In the genomic region with DNA sequence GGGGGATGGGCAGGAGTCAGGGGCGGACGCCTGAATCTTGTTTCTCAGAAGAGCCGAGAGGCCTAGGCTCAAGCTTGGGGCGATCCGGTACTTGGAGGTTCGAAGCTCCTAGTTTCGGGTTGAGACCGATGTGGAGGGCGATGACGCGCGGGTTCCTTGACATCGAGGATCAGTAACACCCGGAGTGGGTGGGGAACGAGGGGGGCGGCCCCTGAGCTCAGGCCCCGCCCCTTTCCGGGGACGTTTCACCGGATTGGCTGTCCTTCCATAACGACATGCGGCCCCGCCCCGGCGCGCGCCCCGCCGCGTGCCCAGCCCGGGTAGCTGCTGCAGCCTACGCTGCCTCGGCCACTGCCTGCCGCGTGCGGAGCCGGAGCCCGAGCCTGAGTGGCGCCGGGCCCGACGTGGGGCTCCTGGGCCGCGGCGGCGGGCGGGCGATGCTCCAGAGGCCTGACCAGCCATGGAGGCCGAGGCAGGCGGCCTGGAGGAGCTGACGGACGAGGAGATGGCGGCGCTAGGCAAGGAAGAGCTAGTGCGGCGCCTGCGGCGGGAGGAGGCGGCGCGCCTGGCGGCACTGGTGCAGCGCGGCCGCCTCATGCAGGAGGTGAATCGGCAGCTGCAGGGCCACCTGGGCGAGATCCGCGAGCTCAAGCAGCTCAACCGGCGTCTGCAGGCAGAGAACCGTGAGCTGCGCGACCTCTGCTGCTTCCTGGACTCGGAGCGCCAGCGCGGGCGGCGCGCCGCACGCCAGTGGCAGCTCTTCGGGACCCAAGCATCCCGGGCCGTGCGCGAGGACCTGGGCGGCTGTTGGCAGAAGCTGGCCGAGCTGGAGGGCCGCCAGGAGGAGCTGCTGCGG, we compare ENCODE assay signal across 1 cellular context.
A peak's percentile ranks its signal among the peaks of the same experiment; 100 is the strongest.
TF ChIP-seq lines count a peak whose summit lies in the region.

A gene (plus strand): TSS at position 350 of the 856 bp plus-strand sequence. CDS start 111 bp downstream, at position 461.

TF ChIP-seq in HEK293, 187 proteins besides CTCF, POLR2A, EP300 and RAD21 (continued from another document):
- TF ChIP-seq, protein P1, sequence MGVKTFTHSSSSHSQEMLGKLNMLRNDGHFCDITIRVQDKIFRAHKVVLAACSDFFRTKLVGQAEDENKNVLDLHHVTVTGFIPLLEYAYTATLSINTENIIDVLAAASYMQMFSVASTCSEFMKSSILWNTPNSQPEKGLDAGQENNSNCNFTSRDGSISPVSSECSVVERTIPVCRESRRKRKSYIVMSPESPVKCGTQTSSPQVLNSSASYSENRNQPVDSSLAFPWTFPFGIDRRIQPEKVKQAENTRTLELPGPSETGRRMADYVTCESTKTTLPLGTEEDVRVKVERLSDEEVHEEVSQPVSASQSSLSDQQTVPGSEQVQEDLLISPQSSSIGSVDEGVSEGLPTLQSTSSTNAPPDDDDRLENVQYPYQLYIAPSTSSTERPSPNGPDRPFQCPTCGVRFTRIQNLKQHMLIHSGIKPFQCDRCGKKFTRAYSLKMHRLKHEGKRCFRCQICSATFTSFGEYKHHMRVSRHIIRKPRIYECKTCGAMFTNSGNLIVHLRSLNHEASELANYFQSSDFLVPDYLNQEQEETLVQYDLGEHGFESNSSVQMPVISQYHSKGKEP (tag by site-specific recombination; IDR thresholded peaks at IDR 0.05): peak; percentile 46; the same call in 1 of the 2 replicates
- TF ChIP-seq ZBTB17 (tag by site-specific recombination; IDR thresholded peaks at IDR 0.05) (peak; percentile 85), ZNF561 (tag by site-specific recombination; IDR thresholded peaks at IDR 0.05; ENCODE audit: borderline replicate concordance) (peak; percentile 35; the same call in 1 of the 2 replicates), ZNF768 (tag by site-specific recombination; IDR thresholded peaks at IDR 0.05) (no peak), ZFHX2 (tag by site-specific recombination; conservative IDR thresholded peaks at IDR 0.05) (peak; percentile 51), ZBTB8A (tag by site-specific recombination; IDR thresholded peaks at IDR 0.05) (peak; percentile 55), HOXC10 (CRISPR knock-in tag; IDR thresholded peaks at IDR 0.05) (peak; percentile 91; the same call in 1 of the 2 replicates), KLF8 (tag by site-specific recombination; IDR thresholded peaks at IDR 0.05) (peak; percentile 40; the same call in 1 of the 2 replicates), ZNF391 (tag by site-specific recombination; IDR thresholded peaks at IDR 0.05; ENCODE audit: borderline replicate concordance, low read depth) (peak; percentile 57; the same call in 1 of the 2 replicates), ZNF433 (tag by site-specific recombination; IDR thresholded peaks at IDR 0.05; ENCODE audit: low read depth) (no peak), ZNF623 (tag by site-specific recombination; IDR thresholded peaks at IDR 0.05) (no peak), ZNF529 (tag by site-specific recombination; IDR thresholded peaks at IDR 0.05; ENCODE audit: insufficient replicate concordance) (no peak), ZNF302 (tag by site-specific recombination; IDR thresholded peaks at IDR 0.05; ENCODE audit: low read depth) (no peak), KLF9 (tag by site-specific recombination; IDR thresholded peaks at IDR 0.05; ENCODE audit: low read depth) (peak; percentile 49; the same call in 1 of the 2 replicates), SP3 (tag by site-specific recombination; IDR thresholded peaks at IDR 0.05) (peak; percentile 77), ZNF335 (tag by site-specific recombination; conservative IDR thresholded peaks at IDR 0.05) (peak; percentile 60), ZSCAN30 (tag by site-specific recombination; IDR thresholded peaks at IDR 0.05) (peak; percentile 54; the same call in 1 of the 2 replicates), YY1 (tag by site-specific recombination; IDR thresholded peaks at IDR 0.05) (peak; percentile 52; the same call in 1 of the 2 replicates), ZNF350 (tag by site-specific recombination; IDR thresholded peaks at IDR 0.05) (no peak), SP2 (tag by site-specific recombination; IDR thresholded peaks at IDR 0.05) (peak; percentile 90), ZNF416 (tag by site-specific recombination; IDR thresholded peaks at IDR 0.05) (no peak), ZNF76 (tag by site-specific recombination; IDR thresholded peaks at IDR 0.05; ENCODE audit: borderline replicate concordance, low read depth) (peak; percentile 36; the same call in 1 of the 2 replicates), GLIS1 (tag by site-specific recombination; IDR thresholded peaks at IDR 0.05) (no peak; the same call in 1 of the 2 replicates)
- TF ChIP-seq, protein P2, sequence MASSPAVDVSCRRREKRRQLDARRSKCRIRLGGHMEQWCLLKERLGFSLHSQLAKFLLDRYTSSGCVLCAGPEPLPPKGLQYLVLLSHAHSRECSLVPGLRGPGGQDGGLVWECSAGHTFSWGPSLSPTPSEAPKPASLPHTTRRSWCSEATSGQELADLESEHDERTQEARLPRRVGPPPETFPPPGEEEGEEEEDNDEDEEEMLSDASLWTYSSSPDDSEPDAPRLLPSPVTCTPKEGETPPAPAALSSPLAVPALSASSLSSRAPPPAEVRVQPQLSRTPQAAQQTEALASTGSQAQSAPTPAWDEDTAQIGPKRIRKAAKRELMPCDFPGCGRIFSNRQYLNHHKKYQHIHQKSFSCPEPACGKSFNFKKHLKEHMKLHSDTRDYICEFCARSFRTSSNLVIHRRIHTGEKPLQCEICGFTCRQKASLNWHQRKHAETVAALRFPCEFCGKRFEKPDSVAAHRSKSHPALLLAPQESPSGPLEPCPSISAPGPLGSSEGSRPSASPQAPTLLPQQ (tag by site-specific recombination; IDR thresholded peaks at IDR 0.05): 0 out of 2 replicates have a peak, but pooled peaks have one; percentile 30
- TF ChIP-seq, protein P3, sequence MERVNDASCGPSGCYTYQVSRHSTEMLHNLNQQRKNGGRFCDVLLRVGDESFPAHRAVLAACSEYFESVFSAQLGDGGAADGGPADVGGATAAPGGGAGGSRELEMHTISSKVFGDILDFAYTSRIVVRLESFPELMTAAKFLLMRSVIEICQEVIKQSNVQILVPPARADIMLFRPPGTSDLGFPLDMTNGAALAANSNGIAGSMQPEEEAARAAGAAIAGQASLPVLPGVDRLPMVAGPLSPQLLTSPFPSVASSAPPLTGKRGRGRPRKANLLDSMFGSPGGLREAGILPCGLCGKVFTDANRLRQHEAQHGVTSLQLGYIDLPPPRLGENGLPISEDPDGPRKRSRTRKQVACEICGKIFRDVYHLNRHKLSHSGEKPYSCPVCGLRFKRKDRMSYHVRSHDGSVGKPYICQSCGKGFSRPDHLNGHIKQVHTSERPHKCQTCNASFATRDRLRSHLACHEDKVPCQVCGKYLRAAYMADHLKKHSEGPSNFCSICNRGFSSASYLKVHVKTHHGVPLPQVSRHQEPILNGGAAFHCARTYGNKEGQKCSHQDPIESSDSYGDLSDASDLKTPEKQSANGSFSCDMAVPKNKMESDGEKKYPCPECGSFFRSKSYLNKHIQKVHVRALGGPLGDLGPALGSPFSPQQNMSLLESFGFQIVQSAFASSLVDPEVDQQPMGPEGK (tag by site-specific recombination; IDR thresholded peaks at IDR 0.05): peak; percentile 58; the same call in 1 of the 2 replicates
- TF ChIP-seq, protein P4, sequence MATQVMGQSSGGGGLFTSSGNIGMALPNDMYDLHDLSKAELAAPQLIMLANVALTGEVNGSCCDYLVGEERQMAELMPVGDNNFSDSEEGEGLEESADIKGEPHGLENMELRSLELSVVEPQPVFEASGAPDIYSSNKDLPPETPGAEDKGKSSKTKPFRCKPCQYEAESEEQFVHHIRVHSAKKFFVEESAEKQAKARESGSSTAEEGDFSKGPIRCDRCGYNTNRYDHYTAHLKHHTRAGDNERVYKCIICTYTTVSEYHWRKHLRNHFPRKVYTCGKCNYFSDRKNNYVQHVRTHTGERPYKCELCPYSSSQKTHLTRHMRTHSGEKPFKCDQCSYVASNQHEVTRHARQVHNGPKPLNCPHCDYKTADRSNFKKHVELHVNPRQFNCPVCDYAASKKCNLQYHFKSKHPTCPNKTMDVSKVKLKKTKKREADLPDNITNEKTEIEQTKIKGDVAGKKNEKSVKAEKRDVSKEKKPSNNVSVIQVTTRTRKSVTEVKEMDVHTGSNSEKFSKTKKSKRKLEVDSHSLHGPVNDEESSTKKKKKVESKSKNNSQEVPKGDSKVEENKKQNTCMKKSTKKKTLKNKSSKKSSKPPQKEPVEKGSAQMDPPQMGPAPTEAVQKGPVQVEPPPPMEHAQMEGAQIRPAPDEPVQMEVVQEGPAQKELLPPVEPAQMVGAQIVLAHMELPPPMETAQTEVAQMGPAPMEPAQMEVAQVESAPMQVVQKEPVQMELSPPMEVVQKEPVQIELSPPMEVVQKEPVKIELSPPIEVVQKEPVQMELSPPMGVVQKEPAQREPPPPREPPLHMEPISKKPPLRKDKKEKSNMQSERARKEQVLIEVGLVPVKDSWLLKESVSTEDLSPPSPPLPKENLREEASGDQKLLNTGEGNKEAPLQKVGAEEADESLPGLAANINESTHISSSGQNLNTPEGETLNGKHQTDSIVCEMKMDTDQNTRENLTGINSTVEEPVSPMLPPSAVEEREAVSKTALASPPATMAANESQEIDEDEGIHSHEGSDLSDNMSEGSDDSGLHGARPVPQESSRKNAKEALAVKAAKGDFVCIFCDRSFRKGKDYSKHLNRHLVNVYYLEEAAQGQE (tag by site-specific recombination; IDR thresholded peaks at IDR 0.05): 0 out of 2 replicates have a peak, but pooled peaks have one; percentile 7
- TF ChIP-seq, protein P5, sequence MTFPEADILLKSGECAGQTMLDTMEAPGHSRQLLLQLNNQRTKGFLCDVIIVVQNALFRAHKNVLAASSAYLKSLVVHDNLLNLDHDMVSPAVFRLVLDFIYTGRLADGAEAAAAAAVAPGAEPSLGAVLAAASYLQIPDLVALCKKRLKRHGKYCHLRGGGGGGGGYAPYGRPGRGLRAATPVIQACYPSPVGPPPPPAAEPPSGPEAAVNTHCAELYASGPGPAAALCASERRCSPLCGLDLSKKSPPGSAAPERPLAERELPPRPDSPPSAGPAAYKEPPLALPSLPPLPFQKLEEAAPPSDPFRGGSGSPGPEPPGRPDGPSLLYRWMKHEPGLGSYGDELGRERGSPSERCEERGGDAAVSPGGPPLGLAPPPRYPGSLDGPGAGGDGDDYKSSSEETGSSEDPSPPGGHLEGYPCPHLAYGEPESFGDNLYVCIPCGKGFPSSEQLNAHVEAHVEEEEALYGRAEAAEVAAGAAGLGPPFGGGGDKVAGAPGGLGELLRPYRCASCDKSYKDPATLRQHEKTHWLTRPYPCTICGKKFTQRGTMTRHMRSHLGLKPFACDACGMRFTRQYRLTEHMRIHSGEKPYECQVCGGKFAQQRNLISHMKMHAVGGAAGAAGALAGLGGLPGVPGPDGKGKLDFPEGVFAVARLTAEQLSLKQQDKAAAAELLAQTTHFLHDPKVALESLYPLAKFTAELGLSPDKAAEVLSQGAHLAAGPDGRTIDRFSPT (tag by site-specific recombination; IDR thresholded peaks at IDR 0.05): peak; percentile 17; the same call in 1 of the 2 replicates
- TF ChIP-seq, protein P6, sequence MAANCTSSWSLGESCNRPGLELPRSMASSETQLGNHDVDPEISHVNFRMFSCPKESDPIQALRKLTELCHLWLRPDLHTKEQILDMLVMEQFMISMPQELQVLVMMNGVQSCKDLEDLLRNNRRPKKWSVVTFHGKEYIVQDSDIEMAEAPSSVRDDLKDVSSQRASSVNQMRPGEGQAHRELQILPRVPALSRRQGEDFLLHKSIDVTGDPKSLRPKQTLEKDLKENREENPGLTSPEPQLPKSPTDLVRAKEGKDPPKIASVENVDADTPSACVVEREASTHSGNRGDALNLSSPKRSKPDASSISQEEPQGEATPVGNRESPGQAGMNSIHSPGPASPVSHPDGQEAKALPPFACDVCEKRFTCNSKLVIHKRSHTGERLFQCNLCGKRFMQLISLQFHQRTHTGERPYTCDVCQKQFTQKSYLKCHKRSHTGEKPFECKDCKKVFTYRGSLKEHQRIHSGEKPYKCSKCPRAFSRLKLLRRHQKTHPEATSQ (tag by site-specific recombination; IDR thresholded peaks at IDR 0.05): peak; percentile 79; the same call in 1 of the 2 replicates
- TF ChIP-seq, protein P7, sequence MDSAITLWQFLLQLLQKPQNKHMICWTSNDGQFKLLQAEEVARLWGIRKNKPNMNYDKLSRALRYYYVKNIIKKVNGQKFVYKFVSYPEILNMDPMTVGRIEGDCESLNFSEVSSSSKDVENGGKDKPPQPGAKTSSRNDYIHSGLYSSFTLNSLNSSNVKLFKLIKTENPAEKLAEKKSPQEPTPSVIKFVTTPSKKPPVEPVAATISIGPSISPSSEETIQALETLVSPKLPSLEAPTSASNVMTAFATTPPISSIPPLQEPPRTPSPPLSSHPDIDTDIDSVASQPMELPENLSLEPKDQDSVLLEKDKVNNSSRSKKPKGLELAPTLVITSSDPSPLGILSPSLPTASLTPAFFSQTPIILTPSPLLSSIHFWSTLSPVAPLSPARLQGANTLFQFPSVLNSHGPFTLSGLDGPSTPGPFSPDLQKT (IDR thresholded peaks at IDR 0.05; ENCODE audit: borderline replicate concordance, low read depth, low read length): peak; percentile 52; the same call in 1 of the 2 replicates
- TF ChIP-seq, protein P8, sequence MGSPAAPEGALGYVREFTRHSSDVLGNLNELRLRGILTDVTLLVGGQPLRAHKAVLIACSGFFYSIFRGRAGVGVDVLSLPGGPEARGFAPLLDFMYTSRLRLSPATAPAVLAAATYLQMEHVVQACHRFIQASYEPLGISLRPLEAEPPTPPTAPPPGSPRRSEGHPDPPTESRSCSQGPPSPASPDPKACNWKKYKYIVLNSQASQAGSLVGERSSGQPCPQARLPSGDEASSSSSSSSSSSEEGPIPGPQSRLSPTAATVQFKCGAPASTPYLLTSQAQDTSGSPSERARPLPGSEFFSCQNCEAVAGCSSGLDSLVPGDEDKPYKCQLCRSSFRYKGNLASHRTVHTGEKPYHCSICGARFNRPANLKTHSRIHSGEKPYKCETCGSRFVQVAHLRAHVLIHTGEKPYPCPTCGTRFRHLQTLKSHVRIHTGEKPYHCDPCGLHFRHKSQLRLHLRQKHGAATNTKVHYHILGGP (tag by site-specific recombination; IDR thresholded peaks at IDR 0.05): no peak
- TF ChIP-seq, protein P9, sequence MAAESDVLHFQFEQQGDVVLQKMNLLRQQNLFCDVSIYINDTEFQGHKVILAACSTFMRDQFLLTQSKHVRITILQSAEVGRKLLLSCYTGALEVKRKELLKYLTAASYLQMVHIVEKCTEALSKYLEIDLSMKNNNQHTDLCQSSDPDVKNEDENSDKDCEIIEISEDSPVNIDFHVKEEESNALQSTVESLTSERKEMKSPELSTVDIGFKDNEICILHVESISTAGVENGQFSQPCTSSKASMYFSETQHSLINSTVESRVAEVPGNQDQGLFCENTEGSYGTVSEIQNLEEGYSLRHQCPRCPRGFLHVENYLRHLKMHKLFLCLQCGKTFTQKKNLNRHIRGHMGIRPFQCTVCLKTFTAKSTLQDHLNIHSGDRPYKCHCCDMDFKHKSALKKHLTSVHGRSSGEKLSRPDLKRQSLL (tag by site-specific recombination; IDR thresholded peaks at IDR 0.05): no peak
